8 cellular contexts compared by ENCODE assay signal in the genomic region with DNA sequence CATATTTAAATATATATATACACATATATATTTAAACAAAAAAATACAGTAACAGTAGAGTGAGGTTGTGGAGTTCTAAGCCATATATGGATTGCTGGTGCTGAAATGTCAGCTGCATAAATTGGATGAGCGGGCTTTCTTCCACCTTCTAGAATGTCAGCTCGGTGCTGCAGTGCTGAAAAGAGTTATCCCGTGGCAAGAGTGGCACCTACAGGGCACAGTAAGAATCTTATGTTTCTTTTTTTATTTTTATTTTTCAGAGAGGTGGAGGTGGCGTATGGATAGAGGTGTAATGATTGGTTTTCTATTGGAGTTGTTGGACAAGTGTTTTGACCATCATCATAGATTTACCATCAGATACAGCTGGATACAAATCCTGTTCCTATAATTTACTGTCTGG.
DNase-seq lines count a peak whose midpoint lies in the region; ATAC-seq, FAIRE-seq and TF ChIP-seq lines count a peak whose summit lies in the region.

No MANE protein-coding gene starts in this region.

- no peaks in the 10 kb centered on the region for H3K9me1 ChIP-seq in keratinocyte (ENCODE audit: control insufficient read depth, extremely low read depth, insufficient read depth, low read length)

- no peak for TF ChIP-seq EP300 in GM12878 (IDR thresholded peaks at IDR 0.05; ENCODE audit: borderline replicate concordance in 1 of 2, control insufficient read depth in 1 of 2, low read depth in 2 of 2, low read length in 2 of 2)

- ATAC-seq in GM12878, result peak; percentile 61
- ATAC-seq in HG03354 (IDR thresholded peaks at IDR 0.05; ENCODE audit: poor library complexity, severe bottlenecking, unreplicated experiment), result no peak

- H3K4me3 ChIP-seq in GM12878 (no peak overlapping the region), keratinocyte (ENCODE audit: control insufficient read depth in 2 of 3, extremely low read depth in 1 of 3, insufficient read depth in 2 of 3, low read depth in 1 of 3, low read length in 3 of 3) (no peak overlapping the region)

- H3K79me2 ChIP-seq in GM12878 (ENCODE audit: control insufficient read depth, insufficient read depth, low read length), result no peaks in the 10 kb centered on the region
- no peaks in the 10 kb centered on the region for H3K79me2 ChIP-seq in keratinocyte (ENCODE audit: control insufficient read depth, insufficient read depth, low read length)

- intact Hi-C loops in GM12878 (cut with micrococcal nuclease; ENCODE audit: unreplicated experiment), result loop anchor here (1.0 to 10.0 kb wide), 5 partner anchors 159 to 1239 kb away; a partner anchor contains a TSS

- TF ChIP-seq CTCF in GM12878 (IDR thresholded peaks at IDR 0.05 in 2 of 3, conservative IDR thresholded peaks at IDR 0.05 in 1 of 3; ENCODE audit: control insufficient read depth in 2 of 3, extremely low read depth in 1 of 3, insufficient read depth in 1 of 3, low read depth in 3 of 3, low read length in 3 of 3), result peak; percentile 26 to 50 (median 33); a peak in 4 of 6 replicates
- TF ChIP-seq CTCF in keratinocyte (optimal IDR thresholded peaks at IDR 0.05 in 1 of 3, IDR thresholded peaks at IDR 0.05 in 1 of 3, conservative IDR thresholded peaks at IDR 0.05 in 1 of 3; ENCODE audit: extremely low read depth in 1 of 3, insufficient read depth in 2 of 3, low read length in 3 of 3), result peak; percentile 30 to 60 (median 40)

- no peaks in the 10 kb centered on the region for H3K4me1 ChIP-seq in GM12878 (ENCODE audit: control insufficient read depth, insufficient read depth, low read length)
- H3K4me1 ChIP-seq in keratinocyte (ENCODE audit: control insufficient read depth, extremely low read depth, insufficient read depth, low read length), result peaks cover 7% of the 10 kb centered on the region

- in situ Hi-C loops in GM12878 (cut with MboI), result loop anchor here (25.0 kb wide), 1 partner anchor 1249 kb away; no protein-coding TSS in a partner anchor

- no peak overlapping the region for H3K4me2 ChIP-seq in GM12878 (ENCODE audit: control insufficient read depth, insufficient read depth)
- no peak overlapping the region for H3K4me2 ChIP-seq in keratinocyte (ENCODE audit: control insufficient read depth, extremely low read depth, insufficient read depth, low read depth, low read length)

- dilution Hi-C loops in keratinocyte (cut with MboI; ENCODE audit: extremely low pct_ligation_motif_present, low sequenced_read_pairs), result loop anchor here (25.0 kb wide), 1 partner anchor 174 kb away; no protein-coding TSS in a partner anchor

- no TSS peak for BruUV-seq in GM12878 (replicated peaks; lab: Mats Ljungman, UMichigan)

- no peak for FAIRE-seq in GM12878 (lab: Jason Lieb, UNC)
- no peak for FAIRE-seq in keratinocyte (lab: Jason Lieb, UNC)

- SMC1A ChIA-PET in GM12878 (lab: Charles Lee; ENCODE audit: uncharacterized antibody, unreplicated experiment), result interaction anchor here (0.5 to 10.3 kb wide), 22 partner anchors 9 to 1236 kb away, joined by 3 to 448 read pairs (median 8); no protein-coding TSS in a partner anchor

- RAD21 ChIA-PET in GM12878 (lab: Charles Lee; ENCODE audit: unreplicated experiment), result interaction anchor here (0.6 to 8.6 kb wide), 20 partner anchors 10 to 1240 kb away, joined by 3 to 288 read pairs (median 9); no protein-coding TSS in a partner anchor

- TF ChIP-seq POLR2A in GM12878 (IDR thresholded peaks at IDR 0.05; ENCODE audit: low read depth, low read length), result no peak

- H3K27ac ChIP-seq in GM12878 (ENCODE audit: control insufficient read depth, insufficient read depth) (no peak overlapping the region), keratinocyte (ENCODE audit: control insufficient read depth, insufficient read depth, low read length) (no peak overlapping the region)

- peak; percentile 57 for TF ChIP-seq RAD21 in GM12878 (IDR thresholded peaks at IDR 0.05; ENCODE audit: insufficient read depth, low read depth, low read length)

- H3K9ac ChIP-seq in GM12878 (ENCODE audit: control insufficient read depth, insufficient read depth, low read length) (no peak overlapping the region), keratinocyte (ENCODE audit: control insufficient read depth, extremely low read depth, insufficient read depth, low read length) (no peak overlapping the region)

- H4K20me1 ChIP-seq in GM12878 (ENCODE audit: control insufficient read depth, insufficient read depth) (no peaks in the 10 kb centered on the region), keratinocyte (ENCODE audit: control insufficient read depth, extremely low read depth, insufficient read depth, low read length) (no peaks in the 10 kb centered on the region)

- H3K36me3 ChIP-seq in GM12878 (ENCODE audit: control insufficient read depth in 2 of 2, insufficient read depth in 2 of 2, low read length in 1 of 2), result no peaks in the 10 kb centered on the region
- no peaks in the 10 kb centered on the region for H3K36me3 ChIP-seq in keratinocyte (ENCODE audit: control insufficient read depth in 2 of 2, extremely low read depth in 1 of 2, insufficient read depth in 2 of 2, low read length in 2 of 2)

- no peak overlapping the region for H2AFZ ChIP-seq in GM12878 (ENCODE audit: control insufficient read depth, low read depth, low read length)
- no peak overlapping the region for H2AFZ ChIP-seq in keratinocyte (ENCODE audit: control insufficient read depth, low read length)

- no peaks in the 10 kb centered on the region; a peak in 1 of 4 replicates for H3K27me3 ChIP-seq in GM12878 (replicated peaks in 1 of 2; ENCODE audit: control insufficient read depth in 2 of 2, insufficient read depth in 2 of 2, low read length in 1 of 2)
- no peaks in the 10 kb centered on the region for H3K27me3 ChIP-seq in keratinocyte (ENCODE audit: control insufficient read depth, extremely low read depth, insufficient read depth, low read length)

- DNase-seq in COLO829 (ENCODE audit: low spot score) (peak; percentile 45), HEK293T (ENCODE audit: extremely low spot score) (peak; percentile 23), NCI-H510A treated with DMSO at 0.1 percent for 48 hours (lab: John Stamatoyannopoulos, UW) (peak; percentile 67), GM12878 (ENCODE audit: low read depth, low spot score) (no peak), keratinocyte (ENCODE audit: low read depth, low spot score) (no peak), stromal cell of bone marrow (ENCODE audit: low read depth) (peak; percentile 47), 8988T (no peak)

- H3K9me3 ChIP-seq in GM12878 (replicated peaks; ENCODE audit: control insufficient read depth, insufficient read depth, low read length), result no peaks in the 10 kb centered on the region
- H3K9me3 ChIP-seq in keratinocyte (ENCODE audit: control insufficient read depth, low read depth, low read length), result no peaks in the 10 kb centered on the region

- POLR2A ChIA-PET in HEK293T (lab: Yijun Ruan, JAX), result no interaction called here
- POLR2A ChIA-PET in GM12878 (lab: Charles Lee), result interaction anchor here (1.2 to 1.3 kb wide), 2 partner anchors 158 to 175 kb away, joined by 3 to 5 read pairs; no protein-coding TSS in a partner anchor

- 1% methylated on average over 4 of the region's 4 CpGs for WGBS in GM12878 (ENCODE audit: insufficient coverage, insufficient replicate concordance, low lambda C conversion rate, missing lambda C conversion rate)

- CTCF ChIA-PET in HEK293T (lab: Yijun Ruan, JAX) (interaction anchor here (0.6 to 6.0 kb wide), 10 partner anchors 42 to 196 kb away, joined by 3 to 73 read pairs (median 4); a partner anchor contains a TSS), GM12878 (lab: Yijun Ruan, JAX) (interaction anchor here (0.5 to 10.5 kb wide), 28 partner anchors 9 to 1885 kb away, joined by 3 to 655 read pairs (median 4); a partner anchor contains a TSS)

TF ChIP-seq in HEK293T, 16 proteins besides CTCF, POLR2A, EP300 and RAD21 (continues in another document):
- TF ChIP-seq FOXA1 (IDR thresholded peaks at IDR 0.05) (no peak), FOXM1 (IDR thresholded peaks at IDR 0.05; ENCODE audit: borderline replicate concordance) (no peak), LEF1 (IDR thresholded peaks at IDR 0.05; ENCODE audit: borderline replicate concordance) (no peak), NFRKB (IDR thresholded peaks at IDR 0.05) (no peak), ZNF384 (IDR thresholded peaks at IDR 0.05) (no peak), L3MBTL2 (conservative IDR thresholded peaks at IDR 0.05) (no peak), BHLHE40 (IDR thresholded peaks at IDR 0.05; ENCODE audit: borderline replicate concordance) (no peak), ELF4 (IDR thresholded peaks at IDR 0.05) (no peak), SUZ12 (IDR thresholded peaks at IDR 0.05) (no peak), HDGF (IDR thresholded peaks at IDR 0.05; ENCODE audit: borderline replicate concordance) (no peak), TARDBP (IDR thresholded peaks at IDR 0.05) (no peak), FOXK2 (IDR thresholded peaks at IDR 0.05) (no peak)

TF ChIP-seq in GM12878, 131 proteins besides CTCF, POLR2A, EP300 and RAD21:
- TF ChIP-seq SMC3 (IDR thresholded peaks at IDR 0.05; ENCODE audit: borderline replicate concordance, low read length), result peak; percentile 57
- TF ChIP-seq, protein P1, sequence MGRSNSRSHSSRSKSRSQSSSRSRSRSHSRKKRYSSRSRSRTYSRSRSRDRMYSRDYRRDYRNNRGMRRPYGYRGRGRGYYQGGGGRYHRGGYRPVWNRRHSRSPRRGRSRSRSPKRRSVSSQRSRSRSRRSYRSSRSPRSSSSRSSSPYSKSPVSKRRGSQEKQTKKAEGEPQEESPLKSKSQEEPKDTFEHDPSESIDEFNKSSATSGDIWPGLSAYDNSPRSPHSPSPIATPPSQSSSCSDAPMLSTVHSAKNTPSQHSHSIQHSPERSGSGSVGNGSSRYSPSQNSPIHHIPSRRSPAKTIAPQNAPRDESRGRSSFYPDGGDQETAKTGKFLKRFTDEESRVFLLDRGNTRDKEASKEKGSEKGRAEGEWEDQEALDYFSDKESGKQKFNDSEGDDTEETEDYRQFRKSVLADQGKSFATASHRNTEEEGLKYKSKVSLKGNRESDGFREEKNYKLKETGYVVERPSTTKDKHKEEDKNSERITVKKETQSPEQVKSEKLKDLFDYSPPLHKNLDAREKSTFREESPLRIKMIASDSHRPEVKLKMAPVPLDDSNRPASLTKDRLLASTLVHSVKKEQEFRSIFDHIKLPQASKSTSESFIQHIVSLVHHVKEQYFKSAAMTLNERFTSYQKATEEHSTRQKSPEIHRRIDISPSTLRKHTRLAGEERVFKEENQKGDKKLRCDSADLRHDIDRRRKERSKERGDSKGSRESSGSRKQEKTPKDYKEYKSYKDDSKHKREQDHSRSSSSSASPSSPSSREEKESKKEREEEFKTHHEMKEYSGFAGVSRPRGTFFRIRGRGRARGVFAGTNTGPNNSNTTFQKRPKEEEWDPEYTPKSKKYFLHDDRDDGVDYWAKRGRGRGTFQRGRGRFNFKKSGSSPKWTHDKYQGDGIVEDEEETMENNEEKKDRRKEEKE (IDR thresholded peaks at IDR 0.05), result no peak

Comparison
In these comparisons a context has a peak if more than half of its experiments do, and no peak if none do; other contexts are left out.
1. DNase-seq: peak in COLO829 (single experiment), HEK293T (single experiment), NCI-H510A treated with DMSO at 0.1 percent for 48 hours (single experiment) and stromal cell of bone marrow (single experiment); none in GM12878 (single experiment), keratinocyte (single experiment) and 8988T (single experiment).